ENCODE assay signal across 8 cellular contexts in genomic region chr6:26045046-26045938, GRCh38. TPM values are rescaled to one million over a fixed set of nuclear protein-coding genes. Genes with fewer than 3 reads are reported as not detected.
A peak's percentile ranks its signal among the peaks of the same experiment; 100 is the strongest.
DNase-seq lines count a peak whose midpoint lies in the region; ATAC-seq, FAIRE-seq and TF ChIP-seq lines count a peak whose summit lies in the region.

No MANE protein-coding gene starts in this region.

- FAIRE-seq in H1 (lab: Jason Lieb, UNC) = no peak

- H3K4me3 ChIP-seq in H1 (ENCODE audit: extremely low read depth in 1 of 4, insufficient read depth in 2 of 4, low read depth in 3 of 4, low read length in 4 of 4) = no peak overlapping the region
- H3K4me3 ChIP-seq in mucosa of descending colon = peak overlapping the region; percentile 6
- peak overlapping the region; percentile 48 to 55 (median 52) for H3K4me3 ChIP-seq in stomach

- no peak overlapping the region for H2AFZ ChIP-seq in H1 (ENCODE audit: low read length)

- peak; percentile 93 for DNase-seq in NCI-H2196 (lab: John Stamatoyannopoulos, UW; ENCODE audit: unreplicated experiment)
- peak; percentile 84 for DNase-seq in activated CD8-positive, alpha-beta memory T cell treated with anti-CD3 and anti-CD28 coated beads for 24 hours
- no peak for DNase-seq in H1 (ENCODE audit: low read depth in 1 of 2, low spot score in 2 of 2)
- peak; percentile 76 to 96 (median 81) for DNase-seq in mucosa of descending colon
- peak; percentile 76 for DNase-seq in stomach
- DNase-seq in islet precursor cell = no peak

- POLR2A ChIA-PET in H1 (lab: Charles Lee; ENCODE audit: partially characterized antibody) = interaction anchor here (0.8 to 43.5 kb wide), 20 partner anchors 9 to 1848 kb away, joined by 3 to 1982 read pairs (median 8); a partner anchor contains a TSS

- ATAC-seq in GM18505 (IDR thresholded peaks at IDR 0.05; ENCODE audit: unreplicated experiment) (peak; percentile 47), HG02970 (IDR thresholded peaks at IDR 0.05; ENCODE audit: low FRiP score, unreplicated experiment) (peak; percentile 36), mucosa of descending colon (peak; percentile 82)

- no peaks in the 10 kb centered on the region for H3K79me1 ChIP-seq in H1 (ENCODE audit: low read depth, low read length)

- 0 out of 2 replicates have a peak overlapping the region, but pooled peaks have one; percentile 48 for H3K18ac ChIP-seq in H1 (ENCODE audit: extremely low read depth, low read length)

- no peak overlapping the region for H4K5ac ChIP-seq in H1 (ENCODE audit: insufficient read length, low read depth, low read length)

- peak overlapping the region; percentile 72; the same call in 1 of the 2 replicates for H2BK5ac ChIP-seq in H1 (ENCODE audit: low read depth, low read length)

- TF ChIP-seq EP300 in H1 (IDR thresholded peaks at IDR 0.05; ENCODE audit: borderline replicate concordance in 1 of 2, low read depth in 2 of 2, low read length in 2 of 2) (no peak), stomach (IDR thresholded peaks at IDR 0.05) (no peak)

- H4K8ac ChIP-seq in H1 (ENCODE audit: extremely low read depth, insufficient read depth, low read length) = no peak overlapping the region

- TF ChIP-seq POLR2A in GM18505 (IDR thresholded peaks at IDR 0.05; ENCODE audit: borderline replicate concordance, extremely low read depth, insufficient read depth, insufficient read length) (peak; percentile 100), H1 (IDR thresholded peaks at IDR 0.05; ENCODE audit: control extremely low read depth in 1 of 2, low read depth in 2 of 2, low read length in 2 of 2) (no peak), stomach (IDR thresholded peaks at IDR 0.05) (peak in 2 of 4 donors; percentile 67)

- H3K56ac ChIP-seq in H1 (replicated peaks; ENCODE audit: insufficient read length, low read depth, low read length) = no peak overlapping the region

- H2BK20ac ChIP-seq in H1 (ENCODE audit: low read length) = peak overlapping the region; percentile 75; the same call in 1 of the 2 replicates

- intact Hi-C loops in mucosa of descending colon (cut with DNase I, micrococcal nuclease) (no loop called here), stomach (cut with DNase I; ENCODE audit: low total_unique reads) (no loop called here)

- peak in 1 of 3 experiments; percentile 1; a peak in 1 of 4 replicates for TF ChIP-seq CTCF in H1 (IDR thresholded peaks at IDR 0.05; ENCODE audit: control extremely low read depth in 1 of 3, insufficient read depth in 1 of 3, low read depth in 1 of 3, low read length in 3 of 3)
- TF ChIP-seq CTCF in mucosa of descending colon (IDR thresholded peaks at IDR 0.05) = no peak
- TF ChIP-seq CTCF in stomach (IDR thresholded peaks at IDR 0.05) = no peak

- peaks cover 2 to 5% of the 10 kb centered on the region in 2 experiments; a peak in 1 of 4 replicates for H3K9me3 ChIP-seq in H1 (ENCODE audit: insufficient read depth in 2 of 2, low read depth in 1 of 2, low read length in 1 of 2)
- H3K9me3 ChIP-seq in mucosa of descending colon = no peaks in the 10 kb centered on the region
- no peaks in the 10 kb centered on the region for H3K9me3 ChIP-seq in stomach

- no peak overlapping the region for H3K14ac ChIP-seq in H1 (ENCODE audit: insufficient read length)

- H3K4me2 ChIP-seq in H1 (ENCODE audit: insufficient read depth in 1 of 2, low read depth in 2 of 2, low read length in 2 of 2) = no peak overlapping the region

- H3K23me2 ChIP-seq in H1 (ENCODE audit: low read depth, low read length) = no peaks in the 10 kb centered on the region

- H2AK5ac ChIP-seq in H1 (ENCODE audit: low read depth, low read length) = no peak overlapping the region

- H4K91ac ChIP-seq in H1 (replicated peaks; ENCODE audit: insufficient read length, low read length) = no peak overlapping the region

- TF ChIP-seq RAD21 in H1 (IDR thresholded peaks at IDR 0.05 in 1 of 2, conservative IDR thresholded peaks at IDR 0.05 in 1 of 2; ENCODE audit: low read depth in 2 of 2, low read length in 2 of 2) = no peak

- H2BK12ac ChIP-seq in H1 (ENCODE audit: low read depth, low read length) = peak overlapping the region; percentile 82

- CTCF ChIA-PET in H1 (lab: Charles Lee; ENCODE audit: partially characterized antibody) = interaction anchor here (1.0 to 1.4 kb wide), 2 partner anchors 10 to 169 kb away, joined by 3 to 4 read pairs; no protein-coding TSS in a partner anchor

- 96% methylated on average over 47 of the region's 48 CpGs; no CpG with 5 or more reads in 1 of the 2 experiments for WGBS in H1 (ENCODE audit: extremely low coverage in 1 of 2, insufficient coverage in 1 of 2, insufficient read length in 1 of 2, insufficient replicate concordance in 2 of 2, low coverage in 1 of 2, low lambda C conversion rate in 2 of 2, missing lambda C conversion rate in 1 of 2), 2 experiments
- WGBS in stomach, 5 donors = 0 to 1% (median 1%) methylated on average over 39 to 48 of the region's 48 CpGs

- H3K36me3 ChIP-seq in H1 (ENCODE audit: control insufficient read depth in 2 of 4, insufficient read depth in 4 of 4, low read length in 3 of 4) = no peaks in the 10 kb centered on the region
- H3K36me3 ChIP-seq in mucosa of descending colon (ENCODE audit: low read depth) = no peaks in the 10 kb centered on the region
- H3K36me3 ChIP-seq in stomach = no peaks in the 10 kb centered on the region

- no peaks in the 10 kb centered on the region for H3K27me3 ChIP-seq in H1 (replicated peaks in 1 of 4; ENCODE audit: control insufficient read depth in 3 of 4, extremely low read depth in 1 of 4, insufficient read depth in 3 of 4, low read length in 3 of 4)
- no peaks in the 10 kb centered on the region for H3K27me3 ChIP-seq in stomach

- H3K4ac ChIP-seq in H1 (replicated peaks; ENCODE audit: insufficient read length, low read depth, low read length) = no peak overlapping the region

- no peak overlapping the region for H3K9ac ChIP-seq in H1 (replicated peaks in 1 of 4; ENCODE audit: extremely low read depth in 1 of 4, low read depth in 3 of 4, low read length in 3 of 4)

- no peaks in the 10 kb centered on the region for H4K20me1 ChIP-seq in H1 (replicated peaks in 1 of 2; ENCODE audit: control insufficient read depth in 1 of 2, insufficient read depth in 2 of 2, low read length in 2 of 2)

- H3K27ac ChIP-seq in H1 (ENCODE audit: low read depth, low read length) = 0 out of 2 replicates have a peak overlapping the region, but pooled peaks have one; percentile 22
- H3K27ac ChIP-seq in stomach = peak overlapping the region; percentile 92 to 98 (median 94)

- H3K4me1 ChIP-seq in H1 (replicated peaks in 1 of 4; ENCODE audit: control insufficient read depth in 3 of 4, insufficient read depth in 4 of 4, low read length in 3 of 4) = peaks cover 0 to 6% (median under 1%) of the 10 kb centered on the region in 4 experiments; a peak in 1 of 7 replicates
- peaks cover 13% of the 10 kb centered on the region for H3K4me1 ChIP-seq in mucosa of descending colon (ENCODE audit: low read depth)
- H3K4me1 ChIP-seq in stomach = peaks cover 5 to 25% (median 14%) of the 10 kb centered on the region in 4 donors

- H2BK15ac ChIP-seq in H1 (ENCODE audit: low read length) = peak overlapping the region; percentile 94; the same call in 1 of the 2 replicates

- H3K23ac ChIP-seq in H1 (ENCODE audit: insufficient read length) = no peak overlapping the region

- no peak overlapping the region for H2BK120ac ChIP-seq in H1 (replicated peaks; ENCODE audit: low read depth, low read length)

- H3K79me2 ChIP-seq in H1 (ENCODE audit: control insufficient read depth in 1 of 2, insufficient read depth in 2 of 2, low read length in 2 of 2) = no peaks in the 10 kb centered on the region

TF ChIP-seq in H1, 55 proteins besides CTCF, POLR2A, EP300 and RAD21:
- no peak for TF ChIP-seq CBX5 (IDR thresholded peaks at IDR 0.05; ENCODE audit: low read depth, low read length)
- TF ChIP-seq EGR1 (IDR thresholded peaks at IDR 0.05; ENCODE audit: borderline replicate concordance, low read depth, low read length) = no peak
- no peak for TF ChIP-seq POLR2AphosphoS5 (IDR thresholded peaks at IDR 0.05; ENCODE audit: low read depth, low read length)
- peak; percentile 50; the same call in 1 of the 2 replicates for TF ChIP-seq TBP (IDR thresholded peaks at IDR 0.05; ENCODE audit: low read depth, low read length)
- TF ChIP-seq PHF8 (conservative IDR thresholded peaks at IDR 0.05; ENCODE audit: low read depth, low read length) = no peak

RNA-seq across cellular contexts. Expression of gene HFE, which starts 41.9 kb away (rescaled TPM):
- 1.6 and 2.0 TPM in 2 replicates for total RNA-seq in H1 (2021; fragmentation: NEBNext Ultra II Directional; extraction: Animal tissue kit (Norgen Biotek cat#: 25700))
- 0.80 and 1.6 TPM in 2 replicates for polyA plus RNA-seq in H1 (2011; rRNA removed)
- polyA plus RNA-seq in H1 (2011; cell fraction: cytosol; rRNA removed) = 2.0 TPM
- 2.1 TPM for polyA plus RNA-seq in H1 (2011; cell fraction: nucleus; rRNA removed)
- polyA plus RNA-seq in H1 (2012, experiment 1 of 2) = 1.9 to 3.3 TPM (median 2.0 TPM) in 4 replicates
- 0.33 TPM for polyA plus RNA-seq in H1 (2012, experiment 2 of 2)
- 0.95 TPM for polyA plus RNA-seq in H1 (2013, experiment 1 of 2)
- 1.4 TPM for polyA plus RNA-seq in H1 (2013, experiment 2 of 2)
- polyA minus RNA-seq in H1 (2011; rRNA and poly(A)+ RNA removed) = 3.2 and 3.4 TPM in 2 replicates
- polyA minus RNA-seq in H1 (2011; cell fraction: cytosol; rRNA and poly(A)+ RNA removed) = 1.5 TPM
- polyA minus RNA-seq in H1 (2011; cell fraction: nucleus; rRNA and poly(A)+ RNA removed) = 3.6 TPM
- 10 to 100 TPM in 2 of 3 donors, 1 to 10 TPM in 1; 8.9 to 12.0 (median 11.1) TPM for total RNA-seq in mucosa of descending colon
- 1 to 10 TPM; 3.5 to 8.2 (median 4.5) TPM for total RNA-seq in stomach
- 1 to 10 TPM; 1.5 to 3.7 (median 3.5) TPM for polyA plus RNA-seq in stomach

Comparison
In these comparisons a context has a peak if more than half of its experiments do, and no peak if none do; other contexts are left out.
1. DNase-seq: peak in NCI-H2196 (single experiment), activated CD8-positive, alpha-beta memory T cell treated with anti-CD3 and anti-CD28 coated beads for 24 hours (single experiment), mucosa of descending colon (3 of 3) and stomach (single experiment); none in H1 (0 of 2) and islet precursor cell (single experiment).
2. H3K4me3 ChIP-seq: peak in mucosa of descending colon (single experiment) and stomach (4 of 4); none in H1 (0 of 4).
3. Peak in every context shown above with its lines, with median percentiles within 50 percentile points of each other: ATAC-seq.